ENCODE assay signal across 8 cellular contexts in genomic region chr9:125631391-125632085, GRCh38.
DNase-seq lines count a peak whose midpoint lies in the region; ATAC-seq, FAIRE-seq and TF ChIP-seq lines count a peak whose summit lies in the region.

No MANE protein-coding gene starts in this region.

- ATAC-seq in thoracic aorta (ENCODE audit: insufficient number of reproducible peaks, low FRiP score, low read depth) (no peak), GM18502 (IDR thresholded peaks at IDR 0.05; ENCODE audit: poor library complexity, unreplicated experiment) (no peak)

- no peak for FAIRE-seq in astrocyte (lab: Jason Lieb, UNC)

- no peak overlapping the region for H3K4me2 ChIP-seq in GM23248 (ENCODE audit: unreplicated experiment)
- H3K4me2 ChIP-seq in astrocyte (ENCODE audit: low read length), result peak overlapping the region; percentile 55

- in situ Hi-C loops in Caki2 (cut with HindIII; ENCODE audit: low pct_unique_long_range_greater_than_20kb, low sequenced_read_pairs), result no loop called here
- in situ Hi-C loops in GM23248 (cut with MboI), result no loop called here

- no peaks in the 10 kb centered on the region for H3K36me3 Mint-ChIP-seq in astrocyte (ENCODE audit: low read depth, unreplicated experiment)

- peak; percentile 68 for TF ChIP-seq CTCF in astrocyte (IDR thresholded peaks at IDR 0.05; ENCODE audit: insufficient read depth, low read depth, low read length)
- TF ChIP-seq CTCF in thoracic aorta (IDR thresholded peaks at IDR 0.05), result peak; percentile 48

- H3K27me3 ChIP-seq in GM23248 (replicated peaks; ENCODE audit: insufficient read depth), result no peaks in the 10 kb centered on the region
- no peaks in the 10 kb centered on the region for H3K27me3 ChIP-seq in astrocyte (ENCODE audit: insufficient read depth, low read length)
- no peaks in the 10 kb centered on the region for H3K27me3 ChIP-seq in thoracic aorta (replicated peaks; ENCODE audit: insufficient read depth)

- peaks cover 37% of the 10 kb centered on the region; the same call in 1 of the 2 replicates for H4K20me1 ChIP-seq in GM23248 (ENCODE audit: insufficient read depth)
- peaks cover 85% of the 10 kb centered on the region for H4K20me1 ChIP-seq in astrocyte (ENCODE audit: insufficient read depth, low read length)

- H3K9ac ChIP-seq in GM23248 (no peak overlapping the region), astrocyte (ENCODE audit: low read length) (peak overlapping the region; percentile 46)

- H3K36me3 ChIP-seq in GM23248 (ENCODE audit: low read depth) (no peaks in the 10 kb centered on the region), astrocyte (ENCODE audit: insufficient read depth, low read length) (no peaks in the 10 kb centered on the region), thoracic aorta (no peaks in the 10 kb centered on the region)

- H3K27me3 Mint-ChIP-seq in astrocyte (ENCODE audit: low read depth, unreplicated experiment), result no peaks in the 10 kb centered on the region

- peaks cover 59% of the 10 kb centered on the region for H3F3A ChIP-seq in GM23248 (ENCODE audit: insufficient read depth)

- H3K27ac ChIP-seq in GM23248 (peak overlapping the region; percentile 37; the same call in 1 of the 2 replicates), astrocyte (ENCODE audit: low read depth, low read length) (peak overlapping the region; percentile 62), thoracic aorta (no peak overlapping the region)

- no peak overlapping the region for H3K4me3 ChIP-seq in GM23248
- no peak overlapping the region for H3K4me3 ChIP-seq in astrocyte (ENCODE audit: insufficient read depth, low read depth, low read length)
- no peak overlapping the region for H3K4me3 ChIP-seq in thoracic aorta

- H3K4me3 Mint-ChIP-seq in astrocyte (ENCODE audit: unreplicated experiment), result no peak overlapping the region

- peaks cover 48% of the 10 kb centered on the region for H3K4me1 ChIP-seq in GM23248 (ENCODE audit: insufficient read depth)
- H3K4me1 ChIP-seq in astrocyte (ENCODE audit: insufficient read depth, low read length), result peaks cover 34% of the 10 kb centered on the region
- H3K4me1 ChIP-seq in thoracic aorta (ENCODE audit: control insufficient read depth in 1 of 2, low read depth in 2 of 2), result peaks cover 5 to 18% of the 10 kb centered on the region in 2 donors

- no peaks in the 10 kb centered on the region for H3K9me2 ChIP-seq in GM23248 (ENCODE audit: insufficient read depth)

- WGBS in GM23248 (ENCODE audit: low coverage in 1 of 2, low lambda C conversion rate in 2 of 2, missing lambda C conversion rate in 2 of 2), 2 experiments, result 69 to 73% methylated on average over 7 of the region's 7 CpGs

- H3K9me3 Mint-ChIP-seq in astrocyte (ENCODE audit: unreplicated experiment), result no peaks in the 10 kb centered on the region

- DNase-seq in Caki2 (ENCODE audit: low read depth) (peak; percentile 28), GM23248 (peak; percentile 78), NCI-H82 (lab: John Stamatoyannopoulos, UW) (peak; percentile 77), astrocyte (ENCODE audit: low read depth) (peak; percentile 58), iris pigment epithelial cell (ENCODE audit: low read depth) (peak; percentile 59), thoracic aorta (ENCODE audit: low spot score) (no peak), activated gamma-delta T cell (lab: John Stamatoyannopoulos, UW) (no peak)

- H2AFZ ChIP-seq in GM23248, result no peak overlapping the region
- H2AFZ ChIP-seq in astrocyte (ENCODE audit: low read depth, low read length), result no peak overlapping the region

- peaks cover 29% of the 10 kb centered on the region for H3K4me1 Mint-ChIP-seq in astrocyte (ENCODE audit: low read depth, unreplicated experiment)

- H3K79me2 ChIP-seq in GM23248 (ENCODE audit: insufficient read depth) (peaks cover 84% of the 10 kb centered on the region), astrocyte (ENCODE audit: insufficient read depth, low read length) (peaks cover 91% of the 10 kb centered on the region)

- H3K27ac Mint-ChIP-seq in astrocyte (ENCODE audit: unreplicated experiment), result peak overlapping the region; percentile 58

- H3K9me3 ChIP-seq in GM23248 (ENCODE audit: low read depth) (no peaks in the 10 kb centered on the region), astrocyte (ENCODE audit: insufficient read depth, low read depth, low read length) (no peaks in the 10 kb centered on the region), thoracic aorta (no peaks in the 10 kb centered on the region)

Comparison
In these comparisons a context has a peak if more than half of its experiments do, and no peak if none do; other contexts are left out.
1. DNase-seq: peak in Caki2 (single experiment), GM23248 (single experiment), NCI-H82 (single experiment), astrocyte (single experiment) and iris pigment epithelial cell (single experiment); none in thoracic aorta (single experiment) and activated gamma-delta T cell (single experiment).
2. H3K27ac ChIP-seq: peak in GM23248 (single experiment) and astrocyte (single experiment); none in thoracic aorta (0 of 2).